Comparison of ENCODE assay signal across 10 cellular contexts in the genomic region with DNA sequence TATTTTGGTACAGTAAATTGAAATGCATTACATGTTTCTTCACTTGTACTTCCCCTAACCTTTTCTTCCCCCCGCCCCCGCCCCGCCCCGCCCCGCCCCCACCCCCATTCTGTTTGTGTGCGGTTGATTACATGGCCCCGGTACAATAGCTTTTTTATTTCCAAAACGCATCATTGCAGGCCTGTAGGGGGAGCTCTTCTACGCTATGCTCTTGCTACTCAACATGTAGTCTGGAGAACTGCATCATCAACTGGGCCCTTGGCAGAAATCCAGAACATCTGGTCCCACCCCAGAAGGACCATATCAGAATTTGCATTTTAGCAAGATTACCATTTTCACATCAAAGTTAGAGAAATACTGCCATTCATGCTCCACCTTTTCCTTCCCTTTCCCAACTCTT.
A peak's percentile ranks its signal among the peaks of the same experiment; 100 is the strongest.
DNase-seq lines count a peak whose midpoint lies in the region; ATAC-seq and TF ChIP-seq lines count a peak whose summit lies in the region.
"Had no signal": no experiment of that assay in that cellular context is flagged by ENCODE, and none has a peak within 500 bp of the region (broad histone marks: within the 10 kb centered on the region; RNA-seq: fewer than 3 reads in every experiment).

No MANE protein-coding gene starts in this region.

- no peak overlapping the region for H3K9ac ChIP-seq in HCT116 (ENCODE audit: low read length)

- H4K20me1 ChIP-seq in HCT116 (ENCODE audit: insufficient read depth) = no peaks in the 10 kb centered on the region

- no peaks in the 10 kb centered on the region for H3K36me3 Mint-ChIP-seq in activated CD4-positive, alpha-beta T cell treated with anti-CD3 and anti-CD28 coated beads, Interleukin-2, amount 10 ng/mL, durations not matched to agents 7 days and 5 days (ENCODE audit: low read depth)
- H3K36me3 Mint-ChIP-seq: naive thymus-derived CD4-positive, alpha-beta T cell had no signal

- BruUV-seq in HCT116 (replicated peaks; lab: Mats Ljungman, UMichigan) = no TSS peak

- TF ChIP-seq CTCF in HCT116 (IDR thresholded peaks at IDR 0.05 in 2 of 3, conservative IDR thresholded peaks at IDR 0.05 in 1 of 3; ENCODE audit: borderline replicate concordance in 1 of 3, insufficient read depth in 1 of 3, low read depth in 2 of 3, low read length in 2 of 3) = peak; percentile 10 to 53 (median 42); a peak in 4 of 6 replicates

- CTCF ChIA-PET in HCT116 (lab: Charles Lee) = interaction anchor here (0.6 to 1.0 kb wide), 4 partner anchors 11 to 212 kb away, joined by 3 to 4 read pairs (median 4); no protein-coding TSS in a partner anchor
- CTCF ChIA-PET in activated CD4-positive, alpha-beta T cell treated with anti-CD3 and anti-CD28 coated beads, Interleukin-2, amount 10 ng/mL, durations not matched to agents 7 days and 5 days (lab: Charles Lee) = no interaction called here

- H3K9me3 ChIP-seq in HCT116 (ENCODE audit: control insufficient read depth in 1 of 2, insufficient read depth in 1 of 2, low read depth in 1 of 2, low read length in 2 of 2) = no peaks in the 10 kb centered on the region

- H3K79me2 ChIP-seq in HCT116 (ENCODE audit: insufficient read depth, low read length) = no peaks in the 10 kb centered on the region

- no peak overlapping the region for H3K27ac ChIP-seq in HCT116 (ENCODE audit: low read depth, low read length)

- no peak overlapping the region for H2AFZ ChIP-seq in HCT116 (ENCODE audit: low read depth, low read length, poor library complexity, severe bottlenecking)

- peak; percentile 11 for DNase-seq in DMS53 treated with DMSO at 0.1 percent for 48 hours (lab: John Stamatoyannopoulos, UW; ENCODE audit: unreplicated experiment)
- DNase-seq in HCT116 (ENCODE audit: low read depth, low spot score) = peak; percentile 42
- DNase-seq in SW480 (ENCODE audit: low spot score) = peak; percentile 9
- peak; percentile 39 for DNase-seq in inferior parietal cortex (ENCODE audit: extremely low spot score)
- DNase-seq in activated gamma-delta T cell (lab: John Stamatoyannopoulos, UW) = no peak
- no peak for DNase-seq in NCI-H1930 (lab: John Stamatoyannopoulos, UW)
- no peak for DNase-seq in activated CD4-positive, alpha-beta T cell treated with anti-CD3 and anti-CD28 coated beads, Interleukin-2, amount 10 ng/mL, durations not matched to agents 7 days and 5 days
- DNase-seq: naive thymus-derived CD4-positive, alpha-beta T cell; stimulated activated naive CD8-positive, alpha-beta T cell treated with anti-CD3 and anti-CD28 coated beads, Interleukin-15, amount 100 ng/mL, for 72 hours had no signal

- no peaks in the 10 kb centered on the region for H3K4me1 ChIP-seq in HCT116 (ENCODE audit: control insufficient read depth in 1 of 2, insufficient read depth in 2 of 2, low read length in 2 of 2)

- POLR2A ChIA-PET in HCT116 (lab: Charles Lee) = no interaction called here
- POLR2A ChIA-PET in activated CD4-positive, alpha-beta T cell treated with anti-CD3 and anti-CD28 coated beads, Interleukin-2, amount 10 ng/mL, durations not matched to agents 7 days and 5 days (lab: Charles Lee) = no interaction called here

- no peaks in the 10 kb centered on the region for H3K27me3 ChIP-seq in HCT116 (ENCODE audit: insufficient read depth, low read length)

- no peaks in the 10 kb centered on the region for H3K9me3 Mint-ChIP-seq in activated CD4-positive, alpha-beta T cell treated with anti-CD3 and anti-CD28 coated beads, Interleukin-2, amount 10 ng/mL, durations not matched to agents 7 days and 5 days
- H3K9me3 Mint-ChIP-seq: stimulated activated naive CD8-positive, alpha-beta T cell treated with anti-CD3 and anti-CD28 coated beads, Interleukin-15, amount 100 ng/mL, for 72 hours had no signal

- H3K4me2 ChIP-seq in HCT116 (ENCODE audit: low read length) = no peak overlapping the region

- H3K4me1 Mint-ChIP-seq in activated CD4-positive, alpha-beta T cell treated with anti-CD3 and anti-CD28 coated beads, Interleukin-2, amount 10 ng/mL, durations not matched to agents 7 days and 5 days = no peaks in the 10 kb centered on the region
- H3K4me1 Mint-ChIP-seq: naive thymus-derived CD4-positive, alpha-beta T cell; stimulated activated naive CD8-positive, alpha-beta T cell treated with anti-CD3 and anti-CD28 coated beads, Interleukin-15, amount 100 ng/mL, for 72 hours had no signal

- H3K4me3 Mint-ChIP-seq in activated CD4-positive, alpha-beta T cell treated with anti-CD3 and anti-CD28 coated beads, Interleukin-2, amount 10 ng/mL, durations not matched to agents 7 days and 5 days = no peak overlapping the region
- H3K4me3 Mint-ChIP-seq: naive thymus-derived CD4-positive, alpha-beta T cell; stimulated activated naive CD8-positive, alpha-beta T cell treated with anti-CD3 and anti-CD28 coated beads, Interleukin-15, amount 100 ng/mL, for 72 hours had no signal

- no peaks in the 10 kb centered on the region for H3K36me3 ChIP-seq in HCT116 (ENCODE audit: control insufficient read depth in 1 of 2, insufficient read depth in 2 of 2, low read length in 2 of 2)

- ATAC-seq in HCT116 (peak; percentile 57), HG02970 (IDR thresholded peaks at IDR 0.05; ENCODE audit: low FRiP score, unreplicated experiment) (no peak)
- ATAC-seq: naive thymus-derived CD4-positive, alpha-beta T cell; stimulated activated naive CD8-positive, alpha-beta T cell treated with anti-CD3 and anti-CD28 coated beads, Interleukin-15, amount 100 ng/mL, for 72 hours had no signal

- intact Hi-C loops in HCT116 (cut with micrococcal nuclease) = no loop called here

- no peak for TF ChIP-seq POLR2A in HCT116 (IDR thresholded peaks at IDR 0.05; ENCODE audit: borderline replicate concordance, extremely low read depth, insufficient read depth, insufficient read length)

- H3K27ac Mint-ChIP-seq in activated CD4-positive, alpha-beta T cell treated with anti-CD3 and anti-CD28 coated beads, Interleukin-2, amount 10 ng/mL, durations not matched to agents 7 days and 5 days = no peak overlapping the region
- H3K27ac Mint-ChIP-seq: naive thymus-derived CD4-positive, alpha-beta T cell; stimulated activated naive CD8-positive, alpha-beta T cell treated with anti-CD3 and anti-CD28 coated beads, Interleukin-15, amount 100 ng/mL, for 72 hours had no signal

- RAD21 ChIA-PET in HCT116 (lab: Charles Lee; ENCODE audit: low non-redundant PET in 1 of 2, low total read pairs in 2 of 2, uncharacterized antibody in 2 of 2, unreplicated experiment in 2 of 2) = interaction anchor here in 1 of 2 experiments (0.6 kb wide), 1 partner anchor 508 kb away, joined by 5 read pairs; no protein-coding TSS in a partner anchor

- peak; percentile 31; the same call in 1 of the 2 replicates for TF ChIP-seq RAD21 in HCT116 (IDR thresholded peaks at IDR 0.05; ENCODE audit: low read depth)

- H3K4me3 ChIP-seq in HCT116 (replicated peaks in 1 of 2; ENCODE audit: low read depth in 1 of 2, low read length in 2 of 2) = no peak overlapping the region

- H3K9me2 ChIP-seq in HCT116 (ENCODE audit: insufficient read depth) = no peaks in the 10 kb centered on the region

- H3K27me3 Mint-ChIP-seq in activated CD4-positive, alpha-beta T cell treated with anti-CD3 and anti-CD28 coated beads, Interleukin-2, amount 10 ng/mL, durations not matched to agents 7 days and 5 days = no peaks in the 10 kb centered on the region
- H3K27me3 Mint-ChIP-seq: stimulated activated naive CD8-positive, alpha-beta T cell treated with anti-CD3 and anti-CD28 coated beads, Interleukin-15, amount 100 ng/mL, for 72 hours had no signal

TF ChIP-seq in HCT116, 20 proteins besides CTCF, POLR2A, EP300 and RAD21 (continues in another document):
- TF ChIP-seq, protein P1, sequence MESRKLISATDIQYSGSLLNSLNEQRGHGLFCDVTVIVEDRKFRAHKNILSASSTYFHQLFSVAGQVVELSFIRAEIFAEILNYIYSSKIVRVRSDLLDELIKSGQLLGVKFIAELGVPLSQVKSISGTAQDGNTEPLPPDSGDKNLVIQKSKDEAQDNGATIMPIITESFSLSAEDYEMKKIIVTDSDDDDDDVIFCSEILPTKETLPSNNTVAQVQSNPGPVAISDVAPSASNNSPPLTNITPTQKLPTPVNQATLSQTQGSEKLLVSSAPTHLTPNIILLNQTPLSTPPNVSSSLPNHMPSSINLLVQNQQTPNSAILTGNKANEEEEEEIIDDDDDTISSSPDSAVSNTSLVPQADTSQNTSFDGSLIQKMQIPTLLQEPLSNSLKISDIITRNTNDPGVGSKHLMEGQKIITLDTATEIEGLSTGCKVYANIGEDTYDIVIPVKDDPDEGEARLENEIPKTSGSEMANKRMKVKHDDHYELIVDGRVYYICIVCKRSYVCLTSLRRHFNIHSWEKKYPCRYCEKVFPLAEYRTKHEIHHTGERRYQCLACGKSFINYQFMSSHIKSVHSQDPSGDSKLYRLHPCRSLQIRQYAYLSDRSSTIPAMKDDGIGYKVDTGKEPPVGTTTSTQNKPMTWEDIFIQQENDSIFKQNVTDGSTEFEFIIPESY (IDR thresholded peaks at IDR 0.05; ENCODE audit: extremely low read depth, insufficient replicate concordance, low read length) = no peak
- TF ChIP-seq YY1 (IDR thresholded peaks at IDR 0.05; ENCODE audit: extremely low read depth, insufficient replicate concordance, low read depth, low read length) = no peak
- no peak for TF ChIP-seq ZFX (IDR thresholded peaks at IDR 0.05)
- no peak for TF ChIP-seq SIN3A (IDR thresholded peaks at IDR 0.05; ENCODE audit: low read depth)
- no peak for TF ChIP-seq ZNF274 (IDR thresholded peaks at IDR 0.05; ENCODE audit: low read depth, low read length)
- no peak for TF ChIP-seq TCF7L2 (IDR thresholded peaks at IDR 0.05; ENCODE audit: borderline replicate concordance, extremely low read depth, insufficient read depth, insufficient read length)
- no peak for TF ChIP-seq CBX3 (IDR thresholded peaks at IDR 0.05; ENCODE audit: low read depth)
- TF ChIP-seq JUND (IDR thresholded peaks at IDR 0.05) = no peak
- no peak for TF ChIP-seq FOSL1 (IDR thresholded peaks at IDR 0.05; ENCODE audit: low read depth)

Comparison
In these comparisons a context has a peak if more than half of its experiments do, and no peak if none do; other contexts are left out.
1. DNase-seq: peak in DMS53 treated with DMSO at 0.1 percent for 48 hours (single experiment), HCT116 (single experiment), SW480 (single experiment) and inferior parietal cortex (single experiment); none in activated gamma-delta T cell (single experiment), NCI-H1930 (0 of 2) and activated CD4-positive, alpha-beta T cell treated with anti-CD3 and anti-CD28 coated beads, Interleukin-2, amount 10 ng/mL, durations not matched to agents 7 days and 5 days (single experiment).